Comparison of ENCODE assay signal across 8 cellular contexts in genomic region chr21:43362306-43362927, GRCh38.
A peak's percentile ranks its signal among the peaks of the same experiment; 100 is the strongest.
DNase-seq lines count a peak whose midpoint lies in the region; ATAC-seq, FAIRE-seq and TF ChIP-seq lines count a peak whose summit lies in the region.

No MANE protein-coding gene starts in this region.

- H3K4me3 ChIP-seq in A673 (ENCODE audit: low read depth, low read length, poor library complexity, severe bottlenecking) (no peak overlapping the region), endothelial cell of umbilical vein (replicated peaks in 1 of 3; ENCODE audit: insufficient read depth in 1 of 3, low read depth in 1 of 3, low read length in 3 of 3) (no peak overlapping the region)

- DNase-seq in A673 (ENCODE audit: low spot score) (peak; percentile 79), NCI-H2171 (lab: John Stamatoyannopoulos, UW) (peak; percentile 79), endothelial cell of umbilical vein (ENCODE audit: low read depth, low spot score) (peak; percentile 64), COR-L47 (lab: John Stamatoyannopoulos, UW) (no peak)
- DNase-seq in activated CD8-positive, alpha-beta memory T cell treated with anti-CD3 and anti-CD28 coated beads, Interleukin-2, amount 50 U/mL, for 24 hours (ENCODE audit: extremely low read depth), result peak; percentile 17
- peak; percentile 80 to 97 (median 95) for DNase-seq in naive thymus-derived CD8-positive, alpha-beta T cell
- DNase-seq in stimulated activated naive CD4-positive, alpha-beta T cell treated with Interleukin-2 at 50 U/mL for 16 hours (lab: John Stamatoyannopoulos, UW), result peak; percentile 67

- H3K36me3 ChIP-seq in A673 (ENCODE audit: insufficient read depth, low read length, poor library complexity, severe bottlenecking), result no peaks in the 10 kb centered on the region
- H3K36me3 ChIP-seq in endothelial cell of umbilical vein (ENCODE audit: control insufficient read depth in 2 of 2, extremely low read depth in 1 of 2, insufficient read depth in 2 of 2, low read length in 2 of 2), result no peaks in the 10 kb centered on the region

- H3K27me3 ChIP-seq in A673 (replicated peaks; ENCODE audit: insufficient read depth, low read depth, low read length, poor library complexity), result no peaks in the 10 kb centered on the region
- no peaks in the 10 kb centered on the region for H3K27me3 ChIP-seq in endothelial cell of umbilical vein (ENCODE audit: control insufficient read depth in 2 of 2, insufficient read depth in 2 of 2, low read length in 2 of 2)

- no peaks in the 10 kb centered on the region for H3K9me1 ChIP-seq in endothelial cell of umbilical vein (replicated peaks; ENCODE audit: control insufficient read depth, extremely low read depth, insufficient read depth, low read length)

- dilution Hi-C loops in endothelial cell of umbilical vein (cut with MboI; ENCODE audit: extremely low pct_ligation_motif_present, low sequenced_read_pairs), result no loop called here

- peak; percentile 67 for FAIRE-seq in endothelial cell of umbilical vein (lab: Jason Lieb, UNC)

- no peaks in the 10 kb centered on the region for H3K9me3 Mint-ChIP-seq in naive thymus-derived CD8-positive, alpha-beta T cell

- peaks cover 17% of the 10 kb centered on the region for H3K4me1 ChIP-seq in A673 (ENCODE audit: insufficient read depth, low read length, poor library complexity, severe bottlenecking)
- H3K4me1 ChIP-seq in endothelial cell of umbilical vein (ENCODE audit: control insufficient read depth, extremely low read depth, insufficient read depth, low read length), result peaks cover 8% of the 10 kb centered on the region

- no peak for TF ChIP-seq CTCF in A673 (conservative IDR thresholded peaks at IDR 0.05; ENCODE audit: low read depth, low read length)
- no peak for TF ChIP-seq CTCF in endothelial cell of umbilical vein (IDR thresholded peaks at IDR 0.05; ENCODE audit: extremely low read depth in 1 of 2, insufficient read depth in 1 of 2, low read depth in 1 of 2, low read length in 2 of 2)

- H3K27ac ChIP-seq in A673 (ENCODE audit: low read depth, low read length, poor library complexity, severe bottlenecking) (no peak overlapping the region), endothelial cell of umbilical vein (ENCODE audit: insufficient read depth, low read depth, low read length) (no peak overlapping the region)

- peak overlapping the region; percentile 89 to 99 (median 98) for H3K27ac Mint-ChIP-seq in naive thymus-derived CD8-positive, alpha-beta T cell

- peaks cover 16 to 29% (median 23%) of the 10 kb centered on the region in 4 donors for H3K4me1 Mint-ChIP-seq in naive thymus-derived CD8-positive, alpha-beta T cell

- no peaks in the 10 kb centered on the region for H3K9me3 ChIP-seq in A673 (ENCODE audit: low read depth, low read length, poor library complexity, severe bottlenecking)
- no peaks in the 10 kb centered on the region for H3K9me3 ChIP-seq in endothelial cell of umbilical vein (replicated peaks; ENCODE audit: control insufficient read depth, insufficient read depth, low read length)

- BruUV-seq in A673 (replicated peaks; lab: Mats Ljungman, UMichigan), result no TSS peak
- BruUV-seq in endothelial cell of umbilical vein (replicated peaks; lab: Mats Ljungman, UMichigan), result no TSS peak

- peak; percentile 58 for ATAC-seq in GM19324 (IDR thresholded peaks at IDR 0.05; ENCODE audit: low FRiP score, unreplicated experiment)
- ATAC-seq in naive thymus-derived CD8-positive, alpha-beta T cell, result peak; percentile 89 to 93

- H3K4me2 ChIP-seq in endothelial cell of umbilical vein (ENCODE audit: insufficient read depth, low read length), result no peak overlapping the region

- H2AFZ ChIP-seq in endothelial cell of umbilical vein (ENCODE audit: low read depth, low read length), result peak overlapping the region; percentile 71

- POLR2A ChIA-PET in A673 (lab: Charles Lee; ENCODE audit: low non-redundant PET), result no interaction called here
- POLR2A ChIA-PET in endothelial cell of umbilical vein (lab: Charles Lee), result no interaction called here
- POLR2A ChIA-PET in naive thymus-derived CD8-positive, alpha-beta T cell (lab: Charles Lee), result interaction anchor here (0.6 to 0.7 kb wide), 2 partner anchors 12 to 74 kb away, joined by 3 to 9 read pairs; no protein-coding TSS in a partner anchor

- no peaks in the 10 kb centered on the region for H3K36me3 Mint-ChIP-seq in naive thymus-derived CD8-positive, alpha-beta T cell

- TF ChIP-seq POLR2A in endothelial cell of umbilical vein (IDR thresholded peaks at IDR 0.05; ENCODE audit: low read depth, low read length), result no peak

- intact Hi-C loops in A673 (cut with micrococcal nuclease; ENCODE audit: unreplicated experiment), result no loop called here
- intact Hi-C loops in endothelial cell of umbilical vein (cut with micrococcal nuclease), result no loop called here

- CTCF ChIA-PET in A673 (lab: Charles Lee), result no interaction called here
- CTCF ChIA-PET in endothelial cell of umbilical vein (lab: Charles Lee), result no interaction called here

- H3K27me3 Mint-ChIP-seq in naive thymus-derived CD8-positive, alpha-beta T cell, result peaks cover 0 to 2% (median 0%) of the 10 kb centered on the region in 5 donors

- no peaks in the 10 kb centered on the region for H4K20me1 ChIP-seq in endothelial cell of umbilical vein (replicated peaks; ENCODE audit: control insufficient read depth, extremely low read depth, insufficient read depth, low read length)

- H3K79me2 ChIP-seq in endothelial cell of umbilical vein (ENCODE audit: control insufficient read depth, insufficient read depth, low read length), result no peaks in the 10 kb centered on the region

- H3K9ac ChIP-seq in endothelial cell of umbilical vein (replicated peaks; ENCODE audit: extremely low read depth, insufficient read depth, low read length), result peak overlapping the region; percentile 56

- peak overlapping the region; percentile 72 to 88 (median 82) for H3K4me3 Mint-ChIP-seq in naive thymus-derived CD8-positive, alpha-beta T cell

TF ChIP-seq in endothelial cell of umbilical vein, 7 proteins besides CTCF, POLR2A, EP300 and RAD21:
- TF ChIP-seq, protein P1, sequence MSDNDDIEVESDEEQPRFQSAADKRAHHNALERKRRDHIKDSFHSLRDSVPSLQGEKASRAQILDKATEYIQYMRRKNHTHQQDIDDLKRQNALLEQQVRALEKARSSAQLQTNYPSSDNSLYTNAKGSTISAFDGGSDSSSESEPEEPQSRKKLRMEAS (IDR thresholded peaks at IDR 0.05; ENCODE audit: insufficient read depth, insufficient read length), result no peak
- TF ChIP-seq EZH2 (IDR thresholded peaks at IDR 0.05; ENCODE audit: borderline replicate concordance, low read depth, low read length, severe bottlenecking) (no peak), JUN (IDR thresholded peaks at IDR 0.05; ENCODE audit: borderline replicate concordance, insufficient read depth, insufficient read length, low read depth) (no peak), FOS (IDR thresholded peaks at IDR 0.05; ENCODE audit: borderline replicate concordance, insufficient read depth, low read length) (no peak), POLR2AphosphoS5 (IDR thresholded peaks at IDR 0.05; ENCODE audit: insufficient read depth, low read depth, low read length) (no peak), GATA2 (IDR thresholded peaks at IDR 0.05; ENCODE audit: insufficient read depth, insufficient read length, low read depth, low read length) (no peak), MYC (IDR thresholded peaks at IDR 0.05; ENCODE audit: low read depth, low read length) (no peak)
TF ChIP-seq in endothelial cell of umbilical vein: peak in this region for 0.
